10 cellular contexts compared by ENCODE assay signal in genomic region chr5:60883229-60883628, GRCh38. TPM values are rescaled to one million over a fixed set of nuclear protein-coding genes. Genes with fewer than 3 reads are reported as not detected.
DNase-seq lines count a peak whose midpoint lies in the region; ATAC-seq, FAIRE-seq and TF ChIP-seq lines count a peak whose summit lies in the region.
"Had no signal": no experiment of that assay in that cellular context is flagged by ENCODE, and none has a peak within 500 bp of the region (broad histone marks: within the 10 kb centered on the region; RNA-seq: fewer than 3 reads in every experiment).

No MANE protein-coding gene starts in this region.

- no peak overlapping the region for H2BK12ac ChIP-seq in H1 (ENCODE audit: low read depth, low read length)

- CTCF ChIA-PET in H1 (lab: Charles Lee; ENCODE audit: partially characterized antibody) (interaction anchor here (0.8 kb wide), 1 partner anchor 79 kb away, joined by 3 read pairs; no protein-coding TSS in a partner anchor), HEK293T (lab: Yijun Ruan, JAX) (no interaction called here)

- peaks cover 1% of the 10 kb centered on the region for H3K4me1 Mint-ChIP-seq in activated T-cell treated with anti-CD3 and anti-CD28 coated beads, Interleukin-2, amount 50 U/mL, for 72 hours (ENCODE audit: low read depth)
- H3K4me1 Mint-ChIP-seq: activated naive CD4-positive, alpha-beta T cell treated with anti-CD3 and anti-CD28 coated beads, Interleukin-2, amount 50 U/mL, for 24 hours; CD14-positive monocyte had no signal

- peak in 2 of 3 experiments; percentile 21 to 55; a peak in 2 of 4 replicates for TF ChIP-seq CTCF in H1 (IDR thresholded peaks at IDR 0.05; ENCODE audit: control extremely low read depth in 1 of 3, insufficient read depth in 1 of 3, low read depth in 1 of 3, low read length in 3 of 3)
- TF ChIP-seq CTCF in suprapubic skin (IDR thresholded peaks at IDR 0.05), result peak in 1 of 2 donors; percentile 13

- DNase-seq in NCI-H345 (lab: John Stamatoyannopoulos, UW), result peak; percentile 6
- no peak for DNase-seq in NCI-H345 treated with DMSO at 0.1 percent for 48 hours (lab: John Stamatoyannopoulos, UW; ENCODE audit: unreplicated experiment)
- DNase-seq in NAMALWA (ENCODE audit: low spot score), result peak; percentile 14
- no peak for DNase-seq in H1 (ENCODE audit: low read depth in 1 of 2, low spot score in 2 of 2)
- peak; percentile 45 for DNase-seq in renal cortical epithelial cell (ENCODE audit: low read depth)
- DNase-seq in HEK293T (ENCODE audit: extremely low spot score), result no peak
- DNase-seq in activated T-cell treated with anti-CD3 and anti-CD28 coated beads, Interleukin-2, amount 50 U/mL, for 72 hours, result no peak
- no peak for DNase-seq in suprapubic skin (ENCODE audit: low spot score in 2 of 2)

- no peak overlapping the region for H3K56ac ChIP-seq in H1 (replicated peaks; ENCODE audit: insufficient read length, low read depth, low read length)

- H3K9me3 ChIP-seq in H1 (ENCODE audit: insufficient read depth in 2 of 2, low read depth in 1 of 2, low read length in 1 of 2), result peaks cover 15 to 16% of the 10 kb centered on the region in 2 experiments
- H3K9me3 ChIP-seq in suprapubic skin, result no peaks in the 10 kb centered on the region

- no peak overlapping the region for H2BK120ac ChIP-seq in H1 (replicated peaks; ENCODE audit: low read depth, low read length)

- H3K9ac ChIP-seq in H1 (replicated peaks in 1 of 4; ENCODE audit: extremely low read depth in 1 of 4, low read depth in 3 of 4, low read length in 3 of 4), result no peak overlapping the region

- no peak overlapping the region for H2BK20ac ChIP-seq in H1 (ENCODE audit: low read length)

- H3K23ac ChIP-seq in H1 (ENCODE audit: insufficient read length), result no peak overlapping the region

- H2BK5ac ChIP-seq in H1 (ENCODE audit: low read depth, low read length), result no peak overlapping the region

- no peaks in the 10 kb centered on the region for H3K27me3 Mint-ChIP-seq in activated T-cell treated with anti-CD3 and anti-CD28 coated beads, Interleukin-2, amount 50 U/mL, for 72 hours (ENCODE audit: low read depth)
- H3K27me3 Mint-ChIP-seq: activated naive CD4-positive, alpha-beta T cell treated with anti-CD3 and anti-CD28 coated beads, Interleukin-2, amount 50 U/mL, for 24 hours had no signal

- TF ChIP-seq RAD21 in H1 (IDR thresholded peaks at IDR 0.05 in 1 of 2, conservative IDR thresholded peaks at IDR 0.05 in 1 of 2; ENCODE audit: low read depth in 2 of 2, low read length in 2 of 2), result peak; percentile 62 to 64

- no peak overlapping the region for H2AK5ac ChIP-seq in H1 (ENCODE audit: low read depth, low read length)

- peaks cover 9 to 20% of the 10 kb centered on the region in 2 donors for H3K36me3 Mint-ChIP-seq in activated T-cell treated with anti-CD3 and anti-CD28 coated beads, Interleukin-2, amount 50 U/mL, for 72 hours (ENCODE audit: insufficient read depth in 2 of 2)

- no peak for FAIRE-seq in H1 (lab: Jason Lieb, UNC)

- H3K27ac Mint-ChIP-seq in activated T-cell treated with anti-CD3 and anti-CD28 coated beads, Interleukin-2, amount 50 U/mL, for 72 hours, result no peak overlapping the region
- H3K27ac Mint-ChIP-seq: activated naive CD4-positive, alpha-beta T cell treated with anti-CD3 and anti-CD28 coated beads, Interleukin-2, amount 50 U/mL, for 24 hours; CD14-positive monocyte had no signal

- no peak overlapping the region for H2AFZ ChIP-seq in H1 (ENCODE audit: low read length)

- POLR2A ChIA-PET in H1 (lab: Charles Lee; ENCODE audit: partially characterized antibody), result no interaction called here
- POLR2A ChIA-PET in HEK293T (lab: Yijun Ruan, JAX), result no interaction called here

- no peak overlapping the region for H3K4me2 ChIP-seq in H1 (ENCODE audit: insufficient read depth in 1 of 2, low read depth in 2 of 2, low read length in 2 of 2)

- TF ChIP-seq EP300 in H1 (IDR thresholded peaks at IDR 0.05; ENCODE audit: borderline replicate concordance in 1 of 2, low read depth in 2 of 2, low read length in 2 of 2) (no peak), suprapubic skin (IDR thresholded peaks at IDR 0.05) (no peak)

- no peak overlapping the region for H3K4ac ChIP-seq in H1 (replicated peaks; ENCODE audit: insufficient read length, low read depth, low read length)

- H3K4me3 Mint-ChIP-seq in activated T-cell treated with anti-CD3 and anti-CD28 coated beads, Interleukin-2, amount 50 U/mL, for 72 hours, result no peak overlapping the region
- H3K4me3 Mint-ChIP-seq: activated naive CD4-positive, alpha-beta T cell treated with anti-CD3 and anti-CD28 coated beads, Interleukin-2, amount 50 U/mL, for 24 hours; CD14-positive monocyte had no signal

- no peak overlapping the region for H3K27ac ChIP-seq in H1 (ENCODE audit: low read depth, low read length)
- H3K27ac ChIP-seq in suprapubic skin, result no peak overlapping the region

- H3K18ac ChIP-seq in H1 (ENCODE audit: extremely low read depth, low read length), result no peak overlapping the region

- H4K20me1 ChIP-seq in H1 (replicated peaks in 1 of 2; ENCODE audit: control insufficient read depth in 1 of 2, insufficient read depth in 2 of 2, low read length in 2 of 2), result no peaks in the 10 kb centered on the region

- no peak overlapping the region for H4K8ac ChIP-seq in H1 (ENCODE audit: extremely low read depth, insufficient read depth, low read length)

- ATAC-seq in activated T-cell treated with anti-CD3 and anti-CD28 coated beads, Interleukin-2, amount 50 U/mL, for 72 hours (replicated peaks in 1 of 2), result no peak

- H4K91ac ChIP-seq in H1 (replicated peaks; ENCODE audit: insufficient read length, low read length), result no peak overlapping the region

- H3K27me3 ChIP-seq in H1 (replicated peaks in 1 of 4; ENCODE audit: control insufficient read depth in 3 of 4, extremely low read depth in 1 of 4, insufficient read depth in 3 of 4, low read length in 3 of 4) (no peaks in the 10 kb centered on the region), suprapubic skin (no peaks in the 10 kb centered on the region)

- H3K36me3 ChIP-seq in H1 (ENCODE audit: control insufficient read depth in 2 of 4, insufficient read depth in 4 of 4, low read length in 3 of 4) (peaks cover 0 to 6% (median 1%) of the 10 kb centered on the region in 4 experiments; a peak in 2 of 8 replicates), suprapubic skin (peaks cover 5% of the 10 kb centered on the region)

- H3K4me1 ChIP-seq in H1 (replicated peaks in 1 of 4; ENCODE audit: control insufficient read depth in 3 of 4, insufficient read depth in 4 of 4, low read length in 3 of 4), result no peaks in the 10 kb centered on the region
- no peaks in the 10 kb centered on the region for H3K4me1 ChIP-seq in suprapubic skin

- no peak overlapping the region for H3K4me3 ChIP-seq in H1 (ENCODE audit: extremely low read depth in 1 of 4, insufficient read depth in 2 of 4, low read depth in 3 of 4, low read length in 4 of 4)
- H3K4me3 ChIP-seq in suprapubic skin, result no peak overlapping the region

- no peaks in the 10 kb centered on the region for H3K79me2 ChIP-seq in H1 (ENCODE audit: control insufficient read depth in 1 of 2, insufficient read depth in 2 of 2, low read length in 2 of 2)

- H3K79me1 ChIP-seq in H1 (ENCODE audit: low read depth, low read length), result no peaks in the 10 kb centered on the region

- no peaks in the 10 kb centered on the region for H3K23me2 ChIP-seq in H1 (ENCODE audit: low read depth, low read length)

- no peak overlapping the region for H2BK15ac ChIP-seq in H1 (ENCODE audit: low read length)

- no peak overlapping the region for H4K5ac ChIP-seq in H1 (ENCODE audit: insufficient read length, low read depth, low read length)

- TF ChIP-seq POLR2A in H1 (IDR thresholded peaks at IDR 0.05; ENCODE audit: control extremely low read depth in 1 of 2, low read depth in 2 of 2, low read length in 2 of 2) (no peak), suprapubic skin (IDR thresholded peaks at IDR 0.05) (no peak)

- peaks cover 11% of the 10 kb centered on the region in 2 donors for H3K9me3 Mint-ChIP-seq in activated T-cell treated with anti-CD3 and anti-CD28 coated beads, Interleukin-2, amount 50 U/mL, for 72 hours
- H3K9me3 Mint-ChIP-seq: activated naive CD4-positive, alpha-beta T cell treated with anti-CD3 and anti-CD28 coated beads, Interleukin-2, amount 50 U/mL, for 24 hours had no signal

- H3K14ac ChIP-seq in H1 (ENCODE audit: insufficient read length), result no peak overlapping the region

TF ChIP-seq in H1, 55 proteins besides CTCF, POLR2A, EP300 and RAD21:
- no peak for TF ChIP-seq RNF2 (IDR thresholded peaks at IDR 0.05; ENCODE audit: borderline replicate concordance, low read depth, low read length, missing control alignments, poor library complexity, severe bottlenecking)
TF ChIP-seq in H1: peak in this region for 0.

TF ChIP-seq in HEK293T, 16 proteins besides CTCF, POLR2A, EP300 and RAD21:
- no peak for TF ChIP-seq SUZ12 (IDR thresholded peaks at IDR 0.05)
TF ChIP-seq in HEK293T: peak in this region for 0.

RNA-seq across cellular contexts. Expression of gene ELOVL7, which starts 39.2 kb away (rescaled TPM):
- 5.1 and 6.5 TPM in 2 replicates for total RNA-seq in H1 (2021; fragmentation: NEBNext Ultra II Directional; extraction: Animal tissue kit (Norgen Biotek cat#: 25700))
- 2.5 and 3.1 TPM in 2 replicates for polyA plus RNA-seq in H1 (2011; rRNA removed)
- polyA plus RNA-seq in H1 (2011; cell fraction: cytosol; rRNA removed), result 3.6 TPM
- polyA plus RNA-seq in H1 (2011; cell fraction: nucleus; rRNA removed), result 3.9 TPM
- 3.7 to 6.3 TPM (median 4.5 TPM) in 4 replicates for polyA plus RNA-seq in H1 (2012, experiment 1 of 2)
- 0.34 TPM for polyA plus RNA-seq in H1 (2012, experiment 2 of 2)
- polyA plus RNA-seq in H1 (2013, experiment 1 of 2), result 7.2 TPM
- 7.4 TPM for polyA plus RNA-seq in H1 (2013, experiment 2 of 2)
- 8.9 and 12.9 TPM in 2 replicates for polyA minus RNA-seq in H1 (2011; rRNA and poly(A)+ RNA removed)
- polyA minus RNA-seq in H1 (2011; cell fraction: cytosol; rRNA and poly(A)+ RNA removed), result 5.9 TPM
- polyA minus RNA-seq in H1 (2011; cell fraction: nucleus; rRNA and poly(A)+ RNA removed), result 8.2 TPM
- 17.5 and 27.3 TPM in 2 replicates for total RNA-seq in renal cortical epithelial cell
- 1 to 10 TPM; 2.7 to 5.9 TPM for total RNA-seq in activated T-cell treated with anti-CD3 and anti-CD28 coated beads, Interleukin-2, amount 50 U/mL, for 72 hours
- 10 to 100 TPM; 16.6 to 57.6 (median 40.4) TPM for total RNA-seq in suprapubic skin

Comparison
In these comparisons a context has a peak if more than half of its experiments do, and no peak if none do; other contexts are left out.
1. DNase-seq: peak in NCI-H345 (single experiment), NAMALWA (single experiment) and renal cortical epithelial cell (single experiment); none in NCI-H345 treated with DMSO at 0.1 percent for 48 hours (single experiment), H1 (0 of 2), HEK293T (single experiment), activated T-cell treated with anti-CD3 and anti-CD28 coated beads, Interleukin-2, amount 50 U/mL, for 72 hours (0 of 2) and suprapubic skin (0 of 2).